1 cellular context compared by ENCODE assay signal in the genomic region with DNA sequence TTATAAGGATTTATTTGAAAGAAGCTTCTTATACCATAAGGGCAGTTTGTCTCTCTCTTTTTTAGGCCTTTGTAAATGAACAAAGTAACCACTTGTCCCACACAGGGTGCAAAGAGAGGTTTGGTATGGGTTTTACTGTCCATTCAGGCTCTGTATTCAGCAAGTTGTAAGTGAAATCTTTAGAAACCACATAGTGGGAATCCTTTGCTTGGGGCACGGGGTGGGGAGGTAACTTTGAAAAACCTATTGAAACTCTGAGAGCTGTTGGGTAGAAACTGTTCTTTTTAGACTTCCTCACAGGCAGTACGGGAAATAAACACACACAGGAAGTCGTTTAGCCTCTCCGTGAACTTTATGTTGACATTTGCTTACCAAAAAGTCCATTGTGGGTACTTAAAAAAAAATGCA.
TF ChIP-seq lines count a peak whose summit lies in the region.

No MANE protein-coding gene starts in this region.

TF ChIP-seq in HepG2, 621 proteins besides CTCF, POLR2A, EP300 and RAD21 (continued from another document):
- TF ChIP-seq, protein P1, sequence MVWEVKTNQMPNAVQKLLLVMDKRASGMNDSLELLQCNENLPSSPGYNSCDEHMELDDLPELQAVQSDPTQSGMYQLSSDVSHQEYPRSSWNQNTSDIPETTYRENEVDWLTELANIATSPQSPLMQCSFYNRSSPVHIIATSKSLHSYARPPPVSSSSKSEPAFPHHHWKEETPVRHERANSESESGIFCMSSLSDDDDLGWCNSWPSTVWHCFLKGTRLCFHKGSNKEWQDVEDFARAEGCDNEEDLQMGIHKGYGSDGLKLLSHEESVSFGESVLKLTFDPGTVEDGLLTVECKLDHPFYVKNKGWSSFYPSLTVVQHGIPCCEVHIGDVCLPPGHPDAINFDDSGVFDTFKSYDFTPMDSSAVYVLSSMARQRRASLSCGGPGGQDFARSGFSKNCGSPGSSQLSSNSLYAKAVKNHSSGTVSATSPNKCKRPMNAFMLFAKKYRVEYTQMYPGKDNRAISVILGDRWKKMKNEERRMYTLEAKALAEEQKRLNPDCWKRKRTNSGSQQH (CRISPR knock-in tag; IDR thresholded peaks at IDR 0.05; ENCODE audit: low read depth), result no peak
- TF ChIP-seq NFKBIZ (CRISPR knock-in tag; IDR thresholded peaks at IDR 0.05) (no peak), ZFYVE20 (CRISPR knock-in tag; IDR thresholded peaks at IDR 0.05; ENCODE audit: borderline replicate concordance, low read depth) (no peak), SNAI1 (CRISPR knock-in tag; IDR thresholded peaks at IDR 0.05; ENCODE audit: borderline replicate concordance) (no peak), ZNF616 (CRISPR knock-in tag; IDR thresholded peaks at IDR 0.05; ENCODE audit: low read depth) (no peak), CCDC6 (CRISPR knock-in tag; IDR thresholded peaks at IDR 0.05) (no peak), ZNF180 (CRISPR knock-in tag; IDR thresholded peaks at IDR 0.05; ENCODE audit: borderline replicate concordance, low read depth) (no peak), MYNN (CRISPR knock-in tag; IDR thresholded peaks at IDR 0.05; ENCODE audit: low read depth) (no peak), ZNF557 (CRISPR knock-in tag; IDR thresholded peaks at IDR 0.05) (no peak), PTBP1 (IDR thresholded peaks at IDR 0.05; ENCODE audit: low read depth, low read length, poor library complexity, severe bottlenecking) (no peak), ZFX (CRISPR knock-in tag; IDR thresholded peaks at IDR 0.05; ENCODE audit: low read depth) (no peak)
- TF ChIP-seq, protein P2, sequence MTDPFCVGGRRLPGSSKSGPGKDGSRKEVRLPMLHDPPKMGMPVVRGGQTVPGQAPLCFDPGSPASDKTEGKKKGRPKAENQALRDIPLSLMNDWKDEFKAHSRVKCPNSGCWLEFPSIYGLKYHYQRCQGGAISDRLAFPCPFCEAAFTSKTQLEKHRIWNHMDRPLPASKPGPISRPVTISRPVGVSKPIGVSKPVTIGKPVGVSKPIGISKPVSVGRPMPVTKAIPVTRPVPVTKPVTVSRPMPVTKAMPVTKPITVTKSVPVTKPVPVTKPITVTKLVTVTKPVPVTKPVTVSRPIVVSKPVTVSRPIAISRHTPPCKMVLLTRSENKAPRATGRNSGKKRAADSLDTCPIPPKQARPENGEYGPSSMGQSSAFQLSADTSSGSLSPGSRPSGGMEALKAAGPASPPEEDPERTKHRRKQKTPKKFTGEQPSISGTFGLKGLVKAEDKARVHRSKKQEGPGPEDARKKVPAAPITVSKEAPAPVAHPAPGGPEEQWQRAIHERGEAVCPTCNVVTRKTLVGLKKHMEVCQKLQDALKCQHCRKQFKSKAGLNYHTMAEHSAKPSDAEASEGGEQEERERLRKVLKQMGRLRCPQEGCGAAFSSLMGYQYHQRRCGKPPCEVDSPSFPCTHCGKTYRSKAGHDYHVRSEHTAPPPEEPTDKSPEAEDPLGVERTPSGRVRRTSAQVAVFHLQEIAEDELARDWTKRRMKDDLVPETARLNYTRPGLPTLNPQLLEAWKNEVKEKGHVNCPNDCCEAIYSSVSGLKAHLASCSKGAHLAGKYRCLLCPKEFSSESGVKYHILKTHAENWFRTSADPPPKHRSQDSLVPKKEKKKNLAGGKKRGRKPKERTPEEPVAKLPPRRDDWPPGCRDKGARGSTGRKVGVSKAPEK (CRISPR knock-in tag; IDR thresholded peaks at IDR 0.05; ENCODE audit: borderline replicate concordance), result no peak
- TF ChIP-seq, protein P3, sequence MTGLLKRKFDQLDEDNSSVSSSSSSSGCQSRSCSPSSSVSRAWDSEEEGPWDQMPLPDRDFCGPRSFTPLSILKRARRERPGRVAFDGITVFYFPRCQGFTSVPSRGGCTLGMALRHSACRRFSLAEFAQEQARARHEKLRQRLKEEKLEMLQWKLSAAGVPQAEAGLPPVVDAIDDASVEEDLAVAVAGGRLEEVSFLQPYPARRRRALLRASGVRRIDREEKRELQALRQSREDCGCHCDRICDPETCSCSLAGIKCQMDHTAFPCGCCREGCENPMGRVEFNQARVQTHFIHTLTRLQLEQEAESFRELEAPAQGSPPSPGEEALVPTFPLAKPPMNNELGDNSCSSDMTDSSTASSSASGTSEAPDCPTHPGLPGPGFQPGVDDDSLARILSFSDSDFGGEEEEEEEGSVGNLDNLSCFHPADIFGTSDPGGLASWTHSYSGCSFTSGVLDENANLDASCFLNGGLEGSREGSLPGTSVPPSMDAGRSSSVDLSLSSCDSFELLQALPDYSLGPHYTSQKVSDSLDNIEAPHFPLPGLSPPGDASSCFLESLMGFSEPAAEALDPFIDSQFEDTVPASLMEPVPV (CRISPR knock-in tag; IDR thresholded peaks at IDR 0.05), result no peak
